Comparison of ENCODE assay signal across 7 cellular contexts in the genomic region with DNA sequence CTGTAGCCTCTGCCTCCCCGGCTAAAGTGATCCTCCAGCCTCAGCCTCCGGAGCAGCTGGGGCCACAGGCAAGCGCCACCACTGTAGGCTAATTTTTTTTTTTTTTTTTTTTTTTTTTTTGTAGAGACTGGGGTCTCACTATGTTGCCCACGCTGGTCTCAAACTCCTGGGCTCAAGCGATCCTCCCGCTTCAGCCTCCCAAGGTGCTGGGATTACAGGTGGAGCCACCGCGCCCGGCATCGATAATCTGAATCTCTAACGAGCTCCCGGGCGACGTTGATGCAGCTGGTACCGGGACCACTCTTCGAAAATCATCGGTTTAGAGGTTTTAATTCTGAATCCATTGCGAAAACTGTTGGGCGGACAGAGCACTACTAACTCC. TPM values are rescaled to one million over a fixed set of nuclear protein-coding genes. Genes with fewer than 3 reads are reported as not detected.
DNase-seq lines count a peak whose midpoint lies in the region; ATAC-seq, FAIRE-seq and TF ChIP-seq lines count a peak whose summit lies in the region.

No MANE protein-coding gene starts in this region.

- TF ChIP-seq CTCF in Panc1 (IDR thresholded peaks at IDR 0.05): no peak

- CTCF ChIA-PET in Panc1 (lab: Charles Lee): interaction anchor here (0.5 kb wide), 1 partner anchor 25 kb away, joined by 8 read pairs; no protein-coding TSS in a partner anchor

- no peak overlapping the region for H2BK5ac ChIP-seq in trophoblast cell (ENCODE audit: low read depth, low read length, poor library complexity)

- H3K36me3 ChIP-seq in Panc1 (ENCODE audit: control insufficient read depth, insufficient read depth, low read length) (no peaks in the 10 kb centered on the region; the same call in 1 of the 2 replicates), esophagus (ENCODE audit: control insufficient read depth in 2 of 2, insufficient read depth in 2 of 2, low read length in 1 of 2) (no peaks in the 10 kb centered on the region), trophoblast cell (ENCODE audit: control insufficient read depth in 1 of 2, insufficient read depth in 2 of 2, low read length in 2 of 2) (peaks cover 2 to 3% of the 10 kb centered on the region in 2 experiments)

- no peak for FAIRE-seq in frontal cortex (lab: Jason Lieb, UNC)

- H3K4me3 ChIP-seq in Panc1 (ENCODE audit: low read depth in 2 of 2, low read length in 2 of 2) (peak overlapping the region; percentile 92 to 100), esophagus (ENCODE audit: low read depth in 1 of 2, low read length in 2 of 2) (peak overlapping the region; percentile 69 to 81), trophoblast cell (ENCODE audit: low read depth, low read length) (peak overlapping the region; percentile 88)

- H3K27me3 ChIP-seq in Panc1 (ENCODE audit: control insufficient read depth, insufficient read depth, low read length): no peaks in the 10 kb centered on the region
- H3K27me3 ChIP-seq in esophagus (ENCODE audit: control insufficient read depth in 1 of 2, insufficient read depth in 2 of 2, low read length in 2 of 2): no peaks in the 10 kb centered on the region
- H3K27me3 ChIP-seq in trophoblast cell (ENCODE audit: insufficient read depth, low read length): no peaks in the 10 kb centered on the region

- no peak for DNase-seq in Panc1 (ENCODE audit: low read depth, low spot score)
- DNase-seq in trophoblast cell: no peak
- DNase-seq in activated effector memory CD4-positive, alpha-beta T cell treated with Interleukin-2 at 50 U/mL for 16 hours: no peak
- DNase-seq in frontal cortex (ENCODE audit: low spot score in 2 of 2): no peak
- DNase-seq in RKO (ENCODE audit: low spot score): no peak

- no TSS peak for BruUV-seq in Panc1 (replicated peaks; lab: Mats Ljungman, UMichigan)

- H3K9me3 ChIP-seq in Panc1 (ENCODE audit: control insufficient read depth, insufficient read depth, low read depth, low read length) (no peaks in the 10 kb centered on the region), esophagus (ENCODE audit: control insufficient read depth in 2 of 2, insufficient read depth in 1 of 2, low read depth in 1 of 2, low read length in 1 of 2) (no peaks in the 10 kb centered on the region), trophoblast cell (ENCODE audit: insufficient read depth, low read depth, low read length) (no peaks in the 10 kb centered on the region)

- peak overlapping the region; percentile 80 for H2AFZ ChIP-seq in trophoblast cell (ENCODE audit: insufficient read depth, low read length, poor library complexity)

- H3K79me2 ChIP-seq in trophoblast cell (ENCODE audit: control insufficient read depth, insufficient read depth, low read length, poor library complexity): peaks cover 7% of the 10 kb centered on the region

- no peak overlapping the region for H3K23ac ChIP-seq in trophoblast cell (ENCODE audit: low read length)

- peak overlapping the region; percentile 45 for H4K91ac ChIP-seq in trophoblast cell (ENCODE audit: low read depth, low read length)

- H2AK5ac ChIP-seq in trophoblast cell (ENCODE audit: low read length): no peak overlapping the region

- H2BK12ac ChIP-seq in trophoblast cell (ENCODE audit: low read length): no peak overlapping the region

- whole genome bisulfite sequencing in esophagus, 2 donors: 13 to 15% methylated on average over 19 of the region's 19 CpGs
- WGBS in trophoblast cell (ENCODE audit: extremely low coverage, insufficient coverage, insufficient read length): no CpG with 5 or more reads among the region's 19 CpGs

- peak overlapping the region; percentile 95 for H3K27ac ChIP-seq in Panc1 (ENCODE audit: low read length)
- H3K27ac ChIP-seq in esophagus (ENCODE audit: low read depth in 2 of 2, low read length in 1 of 2): peak overlapping the region; percentile 66 to 94
- peak overlapping the region; percentile 95 for H3K27ac ChIP-seq in trophoblast cell (ENCODE audit: low read depth, low read length)

- peaks cover 12% of the 10 kb centered on the region for H3K79me1 ChIP-seq in trophoblast cell (ENCODE audit: low read length)

- H4K8ac ChIP-seq in trophoblast cell (ENCODE audit: low read depth, low read length): peak overlapping the region; percentile 55

- H3K4me2 ChIP-seq in trophoblast cell (ENCODE audit: low read length): peak overlapping the region; percentile 73

- peak overlapping the region; percentile 31 for H4K12ac ChIP-seq in trophoblast cell (ENCODE audit: low read depth, low read length)

- ATAC-seq in GM21619 (IDR thresholded peaks at IDR 0.05; ENCODE audit: unreplicated experiment) (peak; percentile 0), Panc1 (peak; percentile 8; the same call in 1 of the 2 replicates)

- H3K18ac ChIP-seq in trophoblast cell (ENCODE audit: low read length): no peak overlapping the region

- H3K4ac ChIP-seq in trophoblast cell (ENCODE audit: low read depth, low read length): no peak overlapping the region

- POLR2A ChIA-PET in Panc1 (lab: Charles Lee): interaction anchor here (0.9 kb wide), 1 partner anchor 172 kb away, joined by 3 read pairs; no protein-coding TSS in a partner anchor

- in situ Hi-C loops in Panc1 (cut with HindIII; ENCODE audit: low pct_unique_long_range_greater_than_20kb, low sequenced_read_pairs): no loop called here

- H3K14ac ChIP-seq in trophoblast cell (ENCODE audit: low read length): peak overlapping the region; percentile 9

- peaks cover 15% of the 10 kb centered on the region for H3K4me1 ChIP-seq in Panc1 (ENCODE audit: control insufficient read depth, insufficient read depth, low read length)
- peaks cover 0 to 2% of the 10 kb centered on the region in 2 donors for H3K4me1 ChIP-seq in esophagus (ENCODE audit: control insufficient read depth in 2 of 2, insufficient read depth in 2 of 2, low read length in 1 of 2)
- no peaks in the 10 kb centered on the region for H3K4me1 ChIP-seq in trophoblast cell (ENCODE audit: control insufficient read depth in 1 of 2, insufficient read depth in 2 of 2, low read length in 2 of 2)

- intact Hi-C loops in Panc1 (cut with micrococcal nuclease; ENCODE audit: unreplicated experiment): no loop called here

- peak overlapping the region; percentile 70 for H3K9ac ChIP-seq in trophoblast cell (ENCODE audit: low read length)

- H2BK120ac ChIP-seq in trophoblast cell (ENCODE audit: insufficient read depth, low read length, poor library complexity): peak overlapping the region; percentile 2

RNA-seq across cellular contexts. Expression of a gene that starts 0.5 kb away (rescaled TPM):
- 19.8 TPM for total RNA-seq in Panc1 (2021; ENCODE audit: unreplicated experiment)
- 11.3 TPM for polyA plus RNA-seq in Panc1 (2012; ENCODE audit: insufficient read length)
- 1 to 10 TPM; 6.1 to 6.8 TPM for polyA plus RNA-seq in esophagus
- 7.8 TPM in 2 replicates for polyA plus RNA-seq in trophoblast cell (2013)
- 30.6 TPM for total RNA-seq in frontal cortex
